31 cellular contexts compared by ENCODE assay signal in genomic region chr7:54161621-54162020, GRCh38.
"Had no signal": no experiment of that assay in that cellular context is flagged by ENCODE, and none has a peak within 500 bp of the region (broad histone marks: within the 10 kb centered on the region; RNA-seq: fewer than 3 reads in every experiment).

No MANE protein-coding gene starts in this region.

- H3K4me1 ChIP-seq: adrenal gland, body of pancreas, esophagus muscularis mucosa, foreskin keratinocyte, gastrocnemius medialis, heart left ventricle had no signal

- H3K27ac ChIP-seq: adrenal gland, body of pancreas, esophagus muscularis mucosa, foreskin keratinocyte, gastrocnemius medialis, heart left ventricle, WERI-Rb-1 had no signal

- H3K9me3 ChIP-seq: adrenal gland, body of pancreas, esophagus muscularis mucosa, gastrocnemius medialis had no signal

- H3K4me3 ChIP-seq: adrenal gland, body of pancreas, esophagus muscularis mucosa, gastrocnemius medialis, heart left ventricle had no signal

- DNase-seq: activated B cell treated with CpG ODN at 0.5 μM for 24 hours; activated CD4-positive, alpha-beta T cell treated with anti-CD3 and anti-CD28 coated beads for 48 hours; activated CD4-positive, alpha-beta T cell treated with anti-CD3 and anti-CD28 coated beads, Interleukin-2, amount 50 U/mL, for 1 hour; activated CD4-positive, alpha-beta T cell treated with anti-CD3 and anti-CD28 coated beads, Interleukin-2, amount 50 U/mL, for 48 hours; activated CD8-positive, alpha-beta memory T cell treated with anti-CD3 and anti-CD28 coated beads for 24 hours; activated CD8-positive, alpha-beta T cell treated with anti-CD3 and anti-CD28 coated beads for 36 hours; activated effector memory CD4-positive, alpha-beta T cell treated with Interleukin-2 at 50 U/mL for 16 hours; activated naive CD4-positive, alpha-beta T cell treated with anti-CD3 and anti-CD28 coated beads for 36 hours; activated naive CD8-positive, alpha-beta T cell treated with anti-CD3 and anti-CD28 coated beads for 36 hours; activated naive CD8-positive, alpha-beta T cell treated with anti-CD3 and anti-CD28 coated beads, Interleukin-2, amount 50 U/mL, for 24 hours; activated T-cell treated with anti-CD3 and anti-CD28 coated beads, Interleukin-2, amount 50 U/mL, for 4 hours; adrenal gland; amygdala; aorta; body of pancreas; caudate nucleus; cortex of kidney; dermis blood vessel endothelial cell; effector CD4-positive, alpha-beta T cell; effector memory CD8-positive, alpha-beta T cell; erythroblast; foreskin keratinocyte; gastrocnemius medialis; glutamatergic neuron; heart left ventricle; T-helper 2 cell; WERI-Rb-1 had no signal

- ATAC-seq: activated CD4-positive, CD25-positive, alpha-beta regulatory T cell treated with anti-CD3 and anti-CD28 coated beads, Interleukin-2, amount 50 U/mL, for 24 hours; activated CD8-positive, alpha-beta T cell treated with anti-CD3 and anti-CD28 coated beads for 36 hours; activated naive CD8-positive, alpha-beta T cell treated with anti-CD3 and anti-CD28 coated beads, Interleukin-2, amount 50 U/mL, for 24 hours; activated T-cell treated with anti-CD3 and anti-CD28 coated beads, Interleukin-2, amount 50 U/mL, for 4 hours; activated T-helper 17 cell treated with anti-CD3 and anti-CD28 coated beads, Interleukin-2, amount 50 U/mL, for 72 hours; body of pancreas; effector memory CD8-positive, alpha-beta T cell; foreskin keratinocyte; gastrocnemius medialis; heart left ventricle had no signal

- FAIRE-seq: colon had no signal

- H3K36me3 ChIP-seq: adrenal gland, esophagus muscularis mucosa, gastrocnemius medialis, heart left ventricle, WERI-Rb-1 had no signal

- H3K27me3 ChIP-seq: adrenal gland, body of pancreas, esophagus muscularis mucosa, foreskin keratinocyte, gastrocnemius medialis, heart left ventricle had no signal
